24 cellular contexts compared by ENCODE assay signal in genomic region chr10:90805211-90805610, GRCh38. TPM values are rescaled to one million over a fixed set of nuclear protein-coding genes. Genes with fewer than 3 reads are reported as not detected.
"Had no signal": no experiment of that assay in that cellular context is flagged by ENCODE, and none has a peak within 500 bp of the region (broad histone marks: within the 10 kb centered on the region; RNA-seq: fewer than 3 reads in every experiment).

No MANE protein-coding gene starts in this region.

- H3K4me1 ChIP-seq: colonic mucosa, esophagus squamous epithelium, gastroesophageal sphincter, left ventricle myocardium inferior, lower lobe of right lung, neural progenitor cell, right atrium auricular region, sigmoid colon, stomach, transverse colon had no signal

- H3K4me3 Mint-ChIP-seq: memory B cell; natural killer cell treated with Interleukin-12 subunit alpha and Interleukin-12 subunit beta and Interleukin-15 and Interleukin-18, amount 100 ng/mL, for 72 hours; neural progenitor cell had no signal

- H3K4me1 Mint-ChIP-seq: memory B cell, neural progenitor cell had no signal

- H3K27ac Mint-ChIP-seq: memory B cell; natural killer cell treated with Interleukin-12 subunit alpha and Interleukin-12 subunit beta and Interleukin-15 and Interleukin-18, amount 100 ng/mL, for 72 hours; neural progenitor cell had no signal

- H3K4me3 ChIP-seq: colonic mucosa, esophagus squamous epithelium, gastroesophageal sphincter, left ventricle myocardium inferior, lower lobe of right lung, neural progenitor cell, ovary, right atrium auricular region, sigmoid colon, skin epidermis, stomach, thoracic aorta, transverse colon had no signal

- H3K27ac ChIP-seq: colonic mucosa, esophagus squamous epithelium, gastroesophageal sphincter, left ventricle myocardium inferior, lower lobe of right lung, neural progenitor cell, ovary, right atrium auricular region, sigmoid colon, skin epidermis, stomach, thoracic aorta, transverse colon had no signal

- H3K36me3 ChIP-seq: colonic mucosa, esophagus squamous epithelium, gastroesophageal sphincter, left ventricle myocardium inferior, lower lobe of right lung, neural progenitor cell, ovary, right atrium auricular region, sigmoid colon, stomach, thoracic aorta, transverse colon had no signal

- H3K9me3 Mint-ChIP-seq: memory B cell; natural killer cell treated with Interleukin-12 subunit alpha and Interleukin-12 subunit beta and Interleukin-15 and Interleukin-18, amount 100 ng/mL, for 72 hours had no signal

- H3K9me3 ChIP-seq: colonic mucosa, esophagus squamous epithelium, lower lobe of right lung, ovary, sigmoid colon, thoracic aorta, transverse colon had no signal

- ATAC-seq: gastroesophageal sphincter; left cardiac atrium; lower lobe of right lung; natural killer cell treated with Interleukin-12 subunit alpha and Interleukin-12 subunit beta and Interleukin-15 and Interleukin-18, amount 100 ng/mL, for 72 hours had no signal

- H3K36me3 Mint-ChIP-seq: memory B cell; natural killer cell treated with Interleukin-12 subunit alpha and Interleukin-12 subunit beta and Interleukin-15 and Interleukin-18, amount 100 ng/mL, for 72 hours; neural progenitor cell had no signal

- H3K27me3 ChIP-seq: colonic mucosa, esophagus squamous epithelium, gastroesophageal sphincter, neural progenitor cell, ovary, right atrium auricular region, sigmoid colon, stomach, transverse colon had no signal

- DNase-seq: colonic mucosa; dermis blood vessel endothelial cell; esophagus squamous epithelium; foreskin fibroblast; glutamatergic neuron; kidney; left cardiac atrium; left ventricle myocardium inferior; lower lobe of right lung; midbrain; nucleus accumbens; ovary; sigmoid colon; stimulated activated naive CD4-positive, alpha-beta T cell; stomach; substantia nigra; transverse colon had no signal

- FAIRE-seq: kidney had no signal

RNA-seq across cellular contexts. Expression of gene HTR7, which starts 52.6 kb away (rescaled TPM):
- total RNA-seq: dermis blood vessel endothelial cell had no signal
